28 cellular contexts compared by ENCODE assay signal in genomic region chr19:42831221-42832019, GRCh38. TPM values are rescaled to one million over a fixed set of nuclear protein-coding genes. Genes with fewer than 3 reads are reported as not detected.
DNase-seq lines count a peak whose midpoint lies in the region; ATAC-seq and TF ChIP-seq lines count a peak whose summit lies in the region.
"Had no signal": no experiment of that assay in that cellular context is flagged by ENCODE, and none has a peak within 500 bp of the region (broad histone marks: within the 10 kb centered on the region; RNA-seq: fewer than 3 reads in every experiment).

No MANE protein-coding gene starts in this region.

- no peaks in the 10 kb centered on the region for H3K36me3 ChIP-seq in heart left ventricle
- H3K36me3 ChIP-seq: BLaER1, gastrocnemius medialis, lower lobe of right lung had no signal

- no peak overlapping the region for H3K27ac Mint-ChIP-seq in T-cell
- H3K27ac Mint-ChIP-seq: activated CD8-positive, alpha-beta T cell treated with anti-CD3 and anti-CD28 coated beads, Interleukin-2, amount 10 ng/mL, durations not matched to agents 7 days and 5 days; naive thymus-derived CD8-positive, alpha-beta T cell; T-helper 17 cell had no signal

- CTCF ChIA-PET in T-cell (lab: Charles Lee), result no interaction called here

- H3K27me3 ChIP-seq in heart left ventricle, result no peaks in the 10 kb centered on the region
- H3K27me3 ChIP-seq: BLaER1, gastrocnemius medialis, testis had no signal

- no peaks in the 10 kb centered on the region for H3K4me1 Mint-ChIP-seq in T-cell
- H3K4me1 Mint-ChIP-seq: naive thymus-derived CD8-positive, alpha-beta T cell; T-helper 17 cell had no signal

- in situ Hi-C loops in ACHN (cut with HindIII; ENCODE audit: low pct_ligation_motif_present, low pct_unique_long_range_greater_than_20kb, low sequenced_read_pairs), result no loop called here

- H3K4me3 Mint-ChIP-seq in T-cell, result no peak overlapping the region
- H3K4me3 Mint-ChIP-seq: activated CD8-positive, alpha-beta T cell treated with anti-CD3 and anti-CD28 coated beads, Interleukin-2, amount 10 ng/mL, durations not matched to agents 7 days and 5 days; activated T-cell treated with anti-CD3 and anti-CD28 coated beads, Interleukin-2, amount 50 U/mL, for 4 hours; naive thymus-derived CD8-positive, alpha-beta T cell; T-helper 17 cell had no signal

- DNase-seq in SIG-M5 treated with dmso at 0.1 percent for 504 hours (lab: John Stamatoyannopoulos, UW; ENCODE audit: unreplicated experiment) (peak; percentile 51), SIG-M5 (lab: John Stamatoyannopoulos, UW) (no peak), SW480 (ENCODE audit: low spot score) (peak; percentile 94), iris pigment epithelial cell (ENCODE audit: low read depth) (peak; percentile 3), heart left ventricle (no peak), T-cell (no peak), ACHN (no peak)
- DNase-seq: 8988T; activated CD4-positive, CD25-positive, alpha-beta regulatory T cell; activated CD8-positive, alpha-beta T cell treated with anti-CD3 and anti-CD28 coated beads, Interleukin-2, amount 10 ng/mL, durations not matched to agents 7 days and 5 days; activated naive CD4-positive, alpha-beta T cell treated with anti-CD3 and anti-CD28 coated beads, Interleukin-2, amount 50 U/mL, for 16 hours; activated T-cell treated with anti-CD3 and anti-CD28 coated beads, Interleukin-2, amount 50 U/mL, for 4 hours; gastrocnemius medialis; lower lobe of right lung; naive thymus-derived CD8-positive, alpha-beta T cell; NCI-H1436 treated with DMSO at 0.1 percent for 48 hours; NCI-H446; NK-92 treated with Interleukin-12 subunit alpha and Interleukin-12 subunit beta, amount 100 ng/mL, for 24 hours; Right ventricle myocardium superior; small intestine; stimulated activated CD8-positive, alpha-beta memory T cell treated with anti-CD3 and anti-CD28 coated beads, Interleukin-4, amount 100 ng/mL, for 48 hours; T-helper 17 cell; testis had no signal

- no peak for TF ChIP-seq POLR2A in heart left ventricle (IDR thresholded peaks at IDR 0.05)

- no peak overlapping the region for H3K4me3 ChIP-seq in heart left ventricle
- H3K4me3 ChIP-seq: BLaER1, coronary artery, gastrocnemius medialis, lower lobe of right lung, testis had no signal

- 54 to 57% (median 56%) methylated on average over 1 of the region's 1 CpG for WGBS in heart left ventricle, 4 donors

- ATAC-seq in heart left ventricle, result no peak
- no peak for ATAC-seq in T-cell (replicated peaks in 1 of 4)
- ATAC-seq: activated CD8-positive, alpha-beta T cell treated with anti-CD3 and anti-CD28 coated beads, Interleukin-2, amount 10 ng/mL, durations not matched to agents 7 days and 5 days; activated T-cell treated with anti-CD3 and anti-CD28 coated beads, Interleukin-2, amount 50 U/mL, for 4 hours; gastrocnemius medialis; lower lobe of right lung; naive thymus-derived CD8-positive, alpha-beta T cell; T-helper 17 cell had no signal

- peaks cover 7 to 39% of the 10 kb centered on the region in 2 donors for H3K27me3 Mint-ChIP-seq in T-cell

- intact Hi-C loops in heart left ventricle (cut with DNase I), result no loop called here

- H3K9me3 Mint-ChIP-seq in T-cell, result no peaks in the 10 kb centered on the region
- H3K9me3 Mint-ChIP-seq: activated T-cell treated with anti-CD3 and anti-CD28 coated beads, Interleukin-2, amount 50 U/mL, for 4 hours had no signal

- H3K36me3 Mint-ChIP-seq in T-cell, result no peaks in the 10 kb centered on the region

- H3K27ac ChIP-seq in temporal lobe (ENCODE audit: low read depth, low read length), result peak overlapping the region; percentile 97
- H3K27ac ChIP-seq in heart left ventricle, result no peak overlapping the region
- H3K27ac ChIP-seq: BLaER1, coronary artery, gastrocnemius medialis, lower lobe of right lung, testis had no signal

- H3K4me1 ChIP-seq in heart left ventricle, result no peaks in the 10 kb centered on the region
- H3K4me1 ChIP-seq: BLaER1, gastrocnemius medialis, lower lobe of right lung, testis had no signal

- POLR2A ChIA-PET in T-cell (lab: Charles Lee), result no interaction called here

- no peaks in the 10 kb centered on the region for H3K9me3 ChIP-seq in heart left ventricle
- H3K9me3 ChIP-seq: BLaER1, gastrocnemius medialis, lower lobe of right lung, testis had no signal

- no peak for TF ChIP-seq CTCF in heart left ventricle (IDR thresholded peaks at IDR 0.05)

RNA-seq across cellular contexts. Expression of gene PSG1, which starts 48.1 kb away (rescaled TPM):
- total RNA-seq in temporal lobe (not detected), heart left ventricle (not detected), T-cell (not detected)
- not detected for polyA plus RNA-seq in heart left ventricle
- total RNA-seq: activated CD8-positive, alpha-beta T cell treated with anti-CD3 and anti-CD28 coated beads, Interleukin-2, amount 10 ng/mL, durations not matched to agents 7 days and 5 days; activated T-cell treated with anti-CD3 and anti-CD28 coated beads, Interleukin-2, amount 50 U/mL, for 4 hours; endothelial cell of umbilical vein; gastrocnemius medialis; lower lobe of right lung; naive thymus-derived CD8-positive, alpha-beta T cell; posterior vena cava; Right ventricle myocardium superior; testis had no signal
- polyA plus RNA-seq: endothelial cell of umbilical vein; naive thymus-derived CD8-positive, alpha-beta T cell; small intestine had no signal

Comparison
In these comparisons a context has a peak if more than half of its experiments do, and no peak if none do; other contexts are left out.
1. DNase-seq: peak in SIG-M5 treated with dmso at 0.1 percent for 504 hours (single experiment), SW480 (single experiment) and iris pigment epithelial cell (single experiment); none in SIG-M5 (single experiment), heart left ventricle (0 of 5), T-cell (0 of 34) and ACHN (single experiment).